In the genomic region with DNA sequence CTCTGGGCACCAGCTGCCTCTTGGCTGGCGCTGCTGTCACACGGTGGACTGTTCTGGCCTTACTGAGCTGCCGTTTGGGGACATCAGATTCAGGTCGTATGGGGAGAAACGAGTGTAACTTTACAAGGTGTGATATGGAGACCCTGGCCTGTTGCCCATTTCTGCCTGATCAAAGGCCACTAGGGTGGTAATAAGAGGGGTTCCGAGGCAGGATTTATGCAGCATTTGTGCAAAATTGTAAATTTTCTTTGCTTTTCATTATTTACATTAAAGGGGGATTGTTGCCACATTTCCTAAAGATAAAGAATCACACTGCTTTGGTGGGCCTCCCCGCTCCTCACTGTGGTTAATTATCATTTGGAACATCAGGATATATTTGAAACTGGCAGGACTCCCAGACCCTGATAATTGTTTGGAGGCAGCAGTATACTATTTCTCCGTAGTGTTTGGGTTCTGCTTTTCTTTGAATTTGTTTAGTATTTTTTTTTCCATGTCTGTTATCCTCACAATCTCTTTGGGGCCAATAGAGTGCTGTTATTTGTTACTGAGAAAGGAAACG, we compare ENCODE assay signal across 8 cellular contexts. TPM values are rescaled to one million over a fixed set of nuclear protein-coding genes. Genes with fewer than 3 reads are reported as not detected.
DNase-seq lines count a peak whose midpoint lies in the region; ATAC-seq and TF ChIP-seq lines count a peak whose summit lies in the region.

No MANE protein-coding gene starts in this region.

- H3K4me1 ChIP-seq in mammary epithelial cell (ENCODE audit: insufficient read depth, low read length), result peaks cover 23% of the 10 kb centered on the region
- no peaks in the 10 kb centered on the region for H3K4me1 ChIP-seq in mesodermal cell (ENCODE audit: control insufficient read depth, insufficient read depth, low read length, poor library complexity, severe bottlenecking)

- no peaks in the 10 kb centered on the region for H3K27me3 ChIP-seq in mammary epithelial cell (ENCODE audit: insufficient read depth, low read length)

- H3K27ac ChIP-seq in mammary epithelial cell (ENCODE audit: insufficient read depth, low read depth, low read length) (no peak overlapping the region), mesodermal cell (ENCODE audit: low read depth, low read length, severe bottlenecking) (no peak overlapping the region)

- CTCF ChIA-PET in mammary epithelial cell (lab: Charles Lee; ENCODE audit: low non-redundant PET), result interaction anchor here (0.5 kb wide), 1 partner anchor 101 kb away, joined by 5 read pairs; no protein-coding TSS in a partner anchor

- H3K4me2 ChIP-seq in mammary epithelial cell (ENCODE audit: insufficient read depth, low read depth, low read length), result peak overlapping the region; percentile 94

- BruUV-seq in mammary epithelial cell (replicated peaks; lab: Mats Ljungman, UMichigan), result TSS peak; percentile 45

- H3K79me2 ChIP-seq in mammary epithelial cell (ENCODE audit: insufficient read depth, low read length), result peaks cover 23% of the 10 kb centered on the region

- in situ Hi-C loops in mammary epithelial cell (cut with MboI; ENCODE audit: low sequenced_read_pairs in 2 of 2), result no loop called here

- no peaks in the 10 kb centered on the region for H3K9me3 ChIP-seq in mammary epithelial cell (replicated peaks; ENCODE audit: insufficient read depth, low read length)
- H3K9me3 ChIP-seq in mesodermal cell (ENCODE audit: control insufficient read depth, low read length), result no peaks in the 10 kb centered on the region

- peak; percentile 45 for DNase-seq in M059J (ENCODE audit: low read depth)
- DNase-seq in mammary epithelial cell, result no peak
- no peak for DNase-seq in GM10266 (ENCODE audit: extremely low spot score)
- DNase-seq in pons (ENCODE audit: low spot score), result no peak

- H3K4me3 ChIP-seq in mammary epithelial cell (replicated peaks in 1 of 3; ENCODE audit: insufficient read depth in 1 of 3, low read depth in 2 of 3, low read length in 3 of 3) (peak overlapping the region; percentile 58 to 88 (median 65)), mesodermal cell (ENCODE audit: extremely low read depth, insufficient read depth, low read length, poor library complexity, severe bottlenecking) (peak overlapping the region; percentile 72)

- ATAC-seq in GM19328 (IDR thresholded peaks at IDR 0.05; ENCODE audit: unreplicated experiment) (peak; percentile 23), GM18873 (IDR thresholded peaks at IDR 0.05; ENCODE audit: low FRiP score, unreplicated experiment) (no peak), GM19397 (IDR thresholded peaks at IDR 0.05; ENCODE audit: unreplicated experiment) (no peak)

- peak overlapping the region; percentile 4 for H3K9ac ChIP-seq in mammary epithelial cell (ENCODE audit: insufficient read depth, low read length)

- dilution Hi-C loops in mammary epithelial cell (cut with HindIII; ENCODE audit: low sequenced_read_pairs), result no loop called here

- TF ChIP-seq CTCF in mammary epithelial cell (conservative IDR thresholded peaks at IDR 0.05 in 1 of 2, IDR thresholded peaks at IDR 0.05 in 1 of 2; ENCODE audit: extremely low read depth in 1 of 2, insufficient read depth in 1 of 2, low read depth in 1 of 2, low read length in 2 of 2), result no peak
- no peak for TF ChIP-seq CTCF in GM10266 (IDR thresholded peaks at IDR 0.05; ENCODE audit: control insufficient read depth, insufficient read depth, low read depth, missing control alignments)

- intact Hi-C loops in mammary epithelial cell (cut with micrococcal nuclease), result loop anchor here (2.0 to 5.0 kb wide), 2 partner anchors 55 to 83 kb away; a partner anchor contains a TSS

- peaks cover 2% of the 10 kb centered on the region for H3K36me3 ChIP-seq in mammary epithelial cell (ENCODE audit: insufficient read depth, low read length)
- peaks cover 21% of the 10 kb centered on the region for H3K36me3 ChIP-seq in mesodermal cell (ENCODE audit: control insufficient read depth, insufficient read depth, low read length)

- 14% methylated on average over 9 of the region's 9 CpGs for WGBS in mammary epithelial cell (ENCODE audit: low coverage, missing lambda C conversion rate)
- WGBS in mesodermal cell (ENCODE audit: insufficient coverage in 2 of 2), 2 experiments, result 4 to 13% methylated on average over 5 to 6 of the region's 9 CpGs

- no peaks in the 10 kb centered on the region for H4K20me1 ChIP-seq in mammary epithelial cell (ENCODE audit: insufficient read depth, low read length)

- H2AFZ ChIP-seq in mammary epithelial cell (ENCODE audit: low read depth, low read length), result peak overlapping the region; percentile 97

RNA-seq across cellular contexts. Expression of a gene that starts 0.9 kb away (rescaled TPM):
- total RNA-seq in M059J (2014; rRNA removed; shearing (Covaris generic)), result 17.9 and 19.2 TPM in 2 replicates
- 10 to 100 TPM; 19.4 to 21.5 TPM for total RNA-seq in mammary epithelial cell
- polyA plus RNA-seq in mammary epithelial cell, result 22.0 TPM
- 39.1 TPM for polyA minus RNA-seq in mammary epithelial cell
- polyA plus RNA-seq in mesodermal cell (2013, experiment 1 of 2), result 14.9 TPM
- 13.4 TPM for polyA plus RNA-seq in mesodermal cell (2013, experiment 2 of 2)

RNA-seq across cellular contexts. Expression of a gene that starts 55.5 kb away (rescaled TPM):
- total RNA-seq in M059J (2014; rRNA removed; shearing (Covaris generic)), result 19.2 and 28.7 TPM in 2 replicates
- total RNA-seq in mammary epithelial cell, result 10 to 100 TPM; 15.7 to 15.9 TPM
- 1.6 TPM for polyA plus RNA-seq in mammary epithelial cell
- 8.9 TPM for polyA minus RNA-seq in mammary epithelial cell
- 12.8 TPM for polyA plus RNA-seq in mesodermal cell (2013, experiment 1 of 2)
- polyA plus RNA-seq in mesodermal cell (2013, experiment 2 of 2), result 12.0 TPM
